13 cellular contexts compared by ENCODE assay signal in the genomic region with DNA sequence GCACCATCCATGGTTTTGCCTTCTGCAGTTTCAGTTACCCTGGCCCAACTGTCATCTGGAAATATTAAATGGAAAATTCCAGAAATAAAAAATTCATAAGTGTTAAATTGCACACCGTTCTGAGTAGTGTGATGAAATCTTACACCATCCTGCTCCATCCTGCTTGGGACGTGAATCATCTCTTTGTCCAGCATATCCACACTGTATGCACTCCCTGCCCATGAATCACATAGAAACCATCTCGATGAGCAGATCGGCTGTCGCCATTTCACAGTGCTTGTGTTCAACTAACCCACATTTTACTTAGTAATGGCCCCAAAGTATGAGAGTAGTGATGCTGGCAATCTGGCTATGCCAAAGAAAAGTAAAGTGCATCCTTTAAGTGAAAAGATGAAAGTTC.
DNase-seq lines count a peak whose midpoint lies in the region; TF ChIP-seq lines count a peak whose summit lies in the region.
"Had no signal": no experiment of that assay in that cellular context is flagged by ENCODE, and none has a peak within 500 bp of the region (broad histone marks: within the 10 kb centered on the region; RNA-seq: fewer than 3 reads in every experiment).

No MANE protein-coding gene starts in this region.

- DNase-seq in DMS53 (lab: John Stamatoyannopoulos, UW), result peak; percentile 13
- no peak for DNase-seq in DMS53 treated with DMSO at 0.1 percent for 48 hours (lab: John Stamatoyannopoulos, UW; ENCODE audit: unreplicated experiment)
- no peak for DNase-seq in SK-N-SH
- DNase-seq in fibroblast of gingiva (ENCODE audit: low read depth), result peak; percentile 88
- DNase-seq in stromal cell of bone marrow (ENCODE audit: low read depth), result peak; percentile 84
- DNase-seq in NCI-H774 (lab: John Stamatoyannopoulos, UW), result no peak
- DNase-seq in H7, result no peak
- DNase-seq in HEK293T (ENCODE audit: extremely low spot score), result no peak
- DNase-seq: activated naive CD4-positive, alpha-beta T cell treated with Interleukin-2 at 50 U/mL for 16 hours; natural killer cell; transverse colon had no signal

- peaks cover 7% of the 10 kb centered on the region; the same call in 1 of the 2 replicates for H3K9me3 ChIP-seq in SK-N-SH
- H3K9me3 ChIP-seq: transverse colon had no signal

- H3K4me1 ChIP-seq in SK-N-SH (ENCODE audit: control insufficient read depth in 1 of 2, insufficient read depth in 2 of 2, low read depth in 1 of 2, low read length in 1 of 2), result peaks cover 0 to 4% of the 10 kb centered on the region in 2 experiments; a peak in 1 of 4 replicates
- H3K4me1 ChIP-seq: transverse colon had no signal

- no peaks in the 10 kb centered on the region for H3K9me2 ChIP-seq in SK-N-SH

- no peak overlapping the region for H3K4me3 ChIP-seq in SK-N-SH (ENCODE audit: low read depth in 2 of 2, low read length in 1 of 2)
- no peak overlapping the region for H3K4me3 ChIP-seq in H7 (ENCODE audit: insufficient read depth, low read depth, low read length)
- H3K4me3 ChIP-seq: transverse colon had no signal

- no peaks in the 10 kb centered on the region for H4K20me1 ChIP-seq in SK-N-SH (ENCODE audit: insufficient read depth)

- H3K27ac ChIP-seq in SK-N-SH (ENCODE audit: low read depth in 2 of 2, low read length in 1 of 2), result peak overlapping the region in 1 of 2 experiments; percentile 76; a peak in 2 of 4 replicates
- H3K27ac ChIP-seq: 22Rv1, KMS-11, transverse colon had no signal

- WGBS in SK-N-SH (ENCODE audit: low lambda C conversion rate), result 10% methylated on average over 5 of the region's 5 CpGs

- TF ChIP-seq EP300 in SK-N-SH (IDR thresholded peaks at IDR 0.05; ENCODE audit: borderline replicate concordance in 1 of 2, low read depth in 1 of 2, low read length in 1 of 2), result peak in 1 of 2 experiments; percentile 46; a peak in 2 of 4 replicates

- H3K36me3 ChIP-seq in SK-N-SH (replicated peaks in 1 of 2; ENCODE audit: control insufficient read depth in 1 of 2, insufficient read depth in 2 of 2, low read length in 1 of 2) (peaks cover 0 to 5% of the 10 kb centered on the region in 2 experiments), H7 (replicated peaks; ENCODE audit: control insufficient read depth, insufficient read depth, low read length) (no peaks in the 10 kb centered on the region)
- H3K36me3 ChIP-seq: transverse colon had no signal

- no peak for TF ChIP-seq CTCF in SK-N-SH (IDR thresholded peaks at IDR 0.05)

- no peak overlapping the region for H3K4me2 ChIP-seq in SK-N-SH
- H3K4me2 ChIP-seq: KMS-11 had no signal

- H2AFZ ChIP-seq in SK-N-SH (ENCODE audit: low read depth), result peak overlapping the region; percentile 87

- H3K27me3 ChIP-seq in SK-N-SH (ENCODE audit: insufficient read depth) (no peaks in the 10 kb centered on the region), H7 (ENCODE audit: control insufficient read depth, insufficient read depth, low read length) (no peaks in the 10 kb centered on the region; the same call in 1 of the 2 replicates)
- H3K27me3 ChIP-seq: transverse colon had no signal

- no peak for TF ChIP-seq RAD21 in SK-N-SH (IDR thresholded peaks at IDR 0.05; ENCODE audit: low read length)

- H3K9ac ChIP-seq in SK-N-SH, result no peak overlapping the region; the same call in 1 of the 2 replicates
- H3K9ac ChIP-seq: KMS-11 had no signal

- H3K79me2 ChIP-seq in SK-N-SH (ENCODE audit: insufficient read depth), result no peaks in the 10 kb centered on the region

- CTCF ChIA-PET in SK-N-SH (lab: Yijun Ruan, JAX), result no interaction called here
- CTCF ChIA-PET in HEK293T (lab: Yijun Ruan, JAX), result no interaction called here

- POLR2A ChIA-PET in SK-N-SH (lab: Yijun Ruan, JAX) (no interaction called here), HEK293T (lab: Yijun Ruan, JAX) (no interaction called here)

- peaks cover 9% of the 10 kb centered on the region for H3F3A ChIP-seq in SK-N-SH (replicated peaks; ENCODE audit: insufficient read depth)

TF ChIP-seq in SK-N-SH, 30 proteins besides CTCF, POLR2A, EP300 and RAD21 (continues in another document):
- TF ChIP-seq RXRA (IDR thresholded peaks at IDR 0.05; ENCODE audit: borderline replicate concordance, low read depth) (no peak; the same call in 1 of the 2 replicates), JUND (IDR thresholded peaks at IDR 0.05) (peak; percentile 79), MXI1 (IDR thresholded peaks at IDR 0.05; ENCODE audit: low read depth, low read length) (no peak), YY1 (IDR thresholded peaks at IDR 0.05; ENCODE audit: low read depth) (peak; percentile 90), SIN3A (IDR thresholded peaks at IDR 0.05; ENCODE audit: borderline replicate concordance, low read depth, low read length) (no peak), TCF12 (IDR thresholded peaks at IDR 0.05) (peak; percentile 59), ELF1 (IDR thresholded peaks at IDR 0.05) (no peak), FOSL2 (IDR thresholded peaks at IDR 0.05; ENCODE audit: borderline replicate concordance, low read depth) (peak; percentile 94)
- TF ChIP-seq, protein P1, sequence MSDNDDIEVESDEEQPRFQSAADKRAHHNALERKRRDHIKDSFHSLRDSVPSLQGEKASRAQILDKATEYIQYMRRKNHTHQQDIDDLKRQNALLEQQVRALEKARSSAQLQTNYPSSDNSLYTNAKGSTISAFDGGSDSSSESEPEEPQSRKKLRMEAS (IDR thresholded peaks at IDR 0.05; ENCODE audit: low read depth), result peak; percentile 60; the same call in 1 of the 2 replicates
- TF ChIP-seq, protein P2, sequence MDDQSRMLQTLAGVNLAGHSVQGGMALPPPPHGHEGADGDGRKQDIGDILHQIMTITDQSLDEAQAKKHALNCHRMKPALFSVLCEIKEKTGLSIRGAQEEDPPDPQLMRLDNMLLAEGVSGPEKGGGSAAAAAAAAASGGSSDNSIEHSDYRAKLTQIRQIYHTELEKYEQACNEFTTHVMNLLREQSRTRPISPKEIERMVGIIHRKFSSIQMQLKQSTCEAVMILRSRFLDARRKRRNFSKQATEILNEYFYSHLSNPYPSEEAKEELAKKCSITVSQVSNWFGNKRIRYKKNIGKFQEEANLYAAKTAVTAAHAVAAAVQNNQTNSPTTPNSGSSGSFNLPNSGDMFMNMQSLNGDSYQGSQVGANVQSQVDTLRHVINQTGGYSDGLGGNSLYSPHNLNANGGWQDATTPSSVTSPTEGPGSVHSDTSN (IDR thresholded peaks at IDR 0.05), result peak; percentile 65

TF ChIP-seq in HEK293T, 16 proteins besides CTCF, POLR2A, EP300 and RAD21:
- TF ChIP-seq L3MBTL2 (conservative IDR thresholded peaks at IDR 0.05) (no peak), NFRKB (IDR thresholded peaks at IDR 0.05) (no peak), ELF4 (IDR thresholded peaks at IDR 0.05) (no peak), FOXK2 (IDR thresholded peaks at IDR 0.05) (no peak), BHLHE40 (IDR thresholded peaks at IDR 0.05; ENCODE audit: borderline replicate concordance) (no peak), SUZ12 (IDR thresholded peaks at IDR 0.05) (no peak), TARDBP (IDR thresholded peaks at IDR 0.05) (no peak), HDGF (IDR thresholded peaks at IDR 0.05; ENCODE audit: borderline replicate concordance) (no peak), LEF1 (IDR thresholded peaks at IDR 0.05; ENCODE audit: borderline replicate concordance) (no peak), CTBP1 (IDR thresholded peaks at IDR 0.05; ENCODE audit: borderline replicate concordance) (no peak), FOXM1 (IDR thresholded peaks at IDR 0.05; ENCODE audit: borderline replicate concordance) (no peak), SP1 (IDR thresholded peaks at IDR 0.05) (no peak), FOXA1 (IDR thresholded peaks at IDR 0.05) (no peak), ARNT (IDR thresholded peaks at IDR 0.05) (no peak), ZNF384 (IDR thresholded peaks at IDR 0.05) (no peak)
- TF ChIP-seq, protein P3, sequence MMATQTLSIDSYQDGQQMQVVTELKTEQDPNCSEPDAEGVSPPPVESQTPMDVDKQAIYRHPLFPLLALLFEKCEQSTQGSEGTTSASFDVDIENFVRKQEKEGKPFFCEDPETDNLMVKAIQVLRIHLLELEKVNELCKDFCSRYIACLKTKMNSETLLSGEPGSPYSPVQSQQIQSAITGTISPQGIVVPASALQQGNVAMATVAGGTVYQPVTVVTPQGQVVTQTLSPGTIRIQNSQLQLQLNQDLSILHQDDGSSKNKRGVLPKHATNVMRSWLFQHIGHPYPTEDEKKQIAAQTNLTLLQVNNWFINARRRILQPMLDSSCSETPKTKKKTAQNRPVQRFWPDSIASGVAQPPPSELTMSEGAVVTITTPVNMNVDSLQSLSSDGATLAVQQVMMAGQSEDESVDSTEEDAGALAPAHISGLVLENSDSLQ (IDR thresholded peaks at IDR 0.05), result no peak
TF ChIP-seq in HEK293T: peak in this region for 0.

Comparison
In these comparisons a context has a peak if more than half of its experiments do, and no peak if none do; other contexts are left out.
1. DNase-seq: peak in DMS53 (single experiment), fibroblast of gingiva (single experiment) and stromal cell of bone marrow (single experiment); none in DMS53 treated with DMSO at 0.1 percent for 48 hours (single experiment), SK-N-SH (single experiment), NCI-H774 (single experiment), H7 (single experiment) and HEK293T (single experiment).